8 cellular contexts compared by ENCODE assay signal in genomic region chr1:169427081-169427611, GRCh38. TPM values are rescaled to one million over a fixed set of nuclear protein-coding genes. Genes with fewer than 3 reads are reported as not detected.
DNase-seq lines count a peak whose midpoint lies in the region; ATAC-seq and TF ChIP-seq lines count a peak whose summit lies in the region.

Gene CCDC181 (minus strand): TSS chr1:169427474. CDS start chr1:169424927, 2,547 bp downstream.

- CTCF ChIA-PET in activated naive CD4-positive, alpha-beta T cell treated with anti-CD3 and anti-CD28 coated beads, Interleukin-2, amount 10 ng/mL, durations not matched to agents 7 days and 5 days (lab: Charles Lee) = interaction anchor here (1.1 to 1.3 kb wide), 2 partner anchors 79 to 119 kb away, joined by 4 to 5 read pairs; no protein-coding TSS in a partner anchor

- H3K4me1 ChIP-seq in ovary (ENCODE audit: insufficient read depth) (no peaks in the 10 kb centered on the region), thyroid gland (peaks cover 0 to 6% of the 10 kb centered on the region in 2 donors)

- H3K9me3 Mint-ChIP-seq in activated naive CD4-positive, alpha-beta T cell treated with anti-CD3 and anti-CD28 coated beads, Interleukin-2, amount 10 ng/mL, durations not matched to agents 7 days and 5 days = no peaks in the 10 kb centered on the region

- peak within 1 kb of the TSS; percentile 50 for H3K4me3 ChIP-seq in ovary
- H3K4me3 ChIP-seq in thyroid gland (replicated peaks in 1 of 3) = peak within 1 kb of the TSS; percentile 4 to 14 (median 8)

- DNase-seq in GM10266 (ENCODE audit: extremely low spot score) (peak; percentile 54), RPMI7951 (ENCODE audit: low read depth) (peak; percentile 57), Right ventricle myocardium superior (peak; percentile 72), ovary (peak; percentile 72 to 86 (median 78)), thyroid gland (peak; percentile 45 to 46)
- peak; percentile 78 for DNase-seq in activated naive CD4-positive, alpha-beta T cell treated with anti-CD3 and anti-CD28 coated beads, Interleukin-2, amount 10 ng/mL, durations not matched to agents 7 days and 5 days

- peak within 1 kb of the TSS in 1 of 2 donors; percentile 4 for H3K27ac ChIP-seq in ovary
- H3K27ac ChIP-seq in thyroid gland = no peak within 1 kb of the TSS

- TF ChIP-seq POLR2A in ovary (IDR thresholded peaks at IDR 0.05) = peak; percentile 19
- no peak for TF ChIP-seq POLR2A in thyroid gland (IDR thresholded peaks at IDR 0.05)

- H3K36me3 ChIP-seq in ovary (no peaks in the 10 kb centered on the region), thyroid gland (no peaks in the 10 kb centered on the region)

- H3K27me3 ChIP-seq in ovary (no peaks in the 10 kb centered on the region), thyroid gland (no peaks in the 10 kb centered on the region)

- ATAC-seq in HG03175 (IDR thresholded peaks at IDR 0.05; ENCODE audit: unreplicated experiment) (peak; percentile 47), Right ventricle myocardium superior (ENCODE audit: poor library complexity) (peak; percentile 93), HG03097 (IDR thresholded peaks at IDR 0.05; ENCODE audit: low FRiP score, unreplicated experiment) (no peak)

- TF ChIP-seq CTCF in GM10266 (IDR thresholded peaks at IDR 0.05; ENCODE audit: control insufficient read depth, insufficient read depth, low read depth, missing control alignments) = no peak
- TF ChIP-seq CTCF in ovary (IDR thresholded peaks at IDR 0.05) = no peak
- TF ChIP-seq CTCF in thyroid gland (IDR thresholded peaks at IDR 0.05) = no peak

- WGBS in ovary, 3 donors = 0 to 2% (median 1%) methylated on average over 26 of the region's 26 CpGs
- 1 to 4% methylated on average over 25 to 26 of the region's 26 CpGs for WGBS in thyroid gland, 2 donors

- peaks cover 74% of the 10 kb centered on the region for H3K27me3 Mint-ChIP-seq in activated naive CD4-positive, alpha-beta T cell treated with anti-CD3 and anti-CD28 coated beads, Interleukin-2, amount 10 ng/mL, durations not matched to agents 7 days and 5 days

- no peak for TF ChIP-seq EP300 in ovary (IDR thresholded peaks at IDR 0.05)

- intact Hi-C loops in Right ventricle myocardium superior (cut with DNase I) = no loop called here
- intact Hi-C loops in ovary (cut with DNase I) = no loop called here
- intact Hi-C loops in thyroid gland (cut with DNase I) = no loop called here

- H3K36me3 Mint-ChIP-seq in activated naive CD4-positive, alpha-beta T cell treated with anti-CD3 and anti-CD28 coated beads, Interleukin-2, amount 10 ng/mL, durations not matched to agents 7 days and 5 days = no peaks in the 10 kb centered on the region

- H3K27ac Mint-ChIP-seq in activated naive CD4-positive, alpha-beta T cell treated with anti-CD3 and anti-CD28 coated beads, Interleukin-2, amount 10 ng/mL, durations not matched to agents 7 days and 5 days = no peak within 1 kb of the TSS

- H3K4me1 Mint-ChIP-seq in activated naive CD4-positive, alpha-beta T cell treated with anti-CD3 and anti-CD28 coated beads, Interleukin-2, amount 10 ng/mL, durations not matched to agents 7 days and 5 days = peaks cover 12% of the 10 kb centered on the region

- no peaks in the 10 kb centered on the region for H3K9me3 ChIP-seq in ovary
- H3K9me3 ChIP-seq in thyroid gland = no peaks in the 10 kb centered on the region

- peak within 1 kb of the TSS; percentile 76 for H3K4me3 Mint-ChIP-seq in activated naive CD4-positive, alpha-beta T cell treated with anti-CD3 and anti-CD28 coated beads, Interleukin-2, amount 10 ng/mL, durations not matched to agents 7 days and 5 days

RNA-seq across cellular contexts. Expression of gene CCDC181, which starts in this region (rescaled TPM):
- 0.20 and 1.2 TPM in 2 replicates for total RNA-seq in RPMI7951 (2014; rRNA removed; shearing (Covaris generic))
- total RNA-seq in Right ventricle myocardium superior (0.56 TPM), ovary (10 to 100 TPM in 1 of 7 donors, 1 to 10 TPM in 6; 4.4 to 10.9 (median 6.3) TPM), thyroid gland (under 1 TPM in 3 of 4 donors, not detected in 1; 0.40 to 0.63 (median 0.56) TPM)
- 1 to 10 TPM; 4.1 to 5.5 TPM for polyA plus RNA-seq in ovary

Comparison
In these comparisons a context has a peak if more than half of its experiments do, and no peak if none do; other contexts are left out.
1. Peak in DNase-seq and ATAC-seq in Right ventricle myocardium superior; RNA of the gene not detected or under 1 TPM.
2. Peak in DNase-seq and H3K4me3 ChIP-seq in thyroid gland; RNA of the gene not detected or under 1 TPM.